In the genomic region with DNA sequence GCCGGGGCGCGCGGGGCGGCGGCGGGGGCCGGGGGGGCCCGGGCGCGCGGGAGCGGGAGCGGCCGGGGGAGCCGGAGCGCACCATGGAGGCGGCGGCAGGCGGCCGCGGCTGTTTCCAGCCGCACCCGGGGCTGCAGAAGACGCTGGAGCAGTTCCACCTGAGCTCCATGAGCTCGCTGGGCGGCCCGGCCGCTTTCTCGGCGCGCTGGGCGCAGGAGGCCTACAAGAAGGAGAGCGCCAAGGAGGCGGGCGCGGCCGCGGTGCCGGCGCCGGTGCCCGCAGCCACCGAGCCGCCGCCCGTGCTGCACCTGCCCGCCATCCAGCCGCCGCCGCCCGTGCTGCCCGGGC, we compare ENCODE assay signal across 1 cellular context.
TF ChIP-seq lines count a peak whose summit lies in the region.

No MANE protein-coding gene starts in this region.

TF ChIP-seq in K562, 482 proteins besides CTCF, POLR2A, EP300 and RAD21 (continued from another document):
- TF ChIP-seq, protein P1, sequence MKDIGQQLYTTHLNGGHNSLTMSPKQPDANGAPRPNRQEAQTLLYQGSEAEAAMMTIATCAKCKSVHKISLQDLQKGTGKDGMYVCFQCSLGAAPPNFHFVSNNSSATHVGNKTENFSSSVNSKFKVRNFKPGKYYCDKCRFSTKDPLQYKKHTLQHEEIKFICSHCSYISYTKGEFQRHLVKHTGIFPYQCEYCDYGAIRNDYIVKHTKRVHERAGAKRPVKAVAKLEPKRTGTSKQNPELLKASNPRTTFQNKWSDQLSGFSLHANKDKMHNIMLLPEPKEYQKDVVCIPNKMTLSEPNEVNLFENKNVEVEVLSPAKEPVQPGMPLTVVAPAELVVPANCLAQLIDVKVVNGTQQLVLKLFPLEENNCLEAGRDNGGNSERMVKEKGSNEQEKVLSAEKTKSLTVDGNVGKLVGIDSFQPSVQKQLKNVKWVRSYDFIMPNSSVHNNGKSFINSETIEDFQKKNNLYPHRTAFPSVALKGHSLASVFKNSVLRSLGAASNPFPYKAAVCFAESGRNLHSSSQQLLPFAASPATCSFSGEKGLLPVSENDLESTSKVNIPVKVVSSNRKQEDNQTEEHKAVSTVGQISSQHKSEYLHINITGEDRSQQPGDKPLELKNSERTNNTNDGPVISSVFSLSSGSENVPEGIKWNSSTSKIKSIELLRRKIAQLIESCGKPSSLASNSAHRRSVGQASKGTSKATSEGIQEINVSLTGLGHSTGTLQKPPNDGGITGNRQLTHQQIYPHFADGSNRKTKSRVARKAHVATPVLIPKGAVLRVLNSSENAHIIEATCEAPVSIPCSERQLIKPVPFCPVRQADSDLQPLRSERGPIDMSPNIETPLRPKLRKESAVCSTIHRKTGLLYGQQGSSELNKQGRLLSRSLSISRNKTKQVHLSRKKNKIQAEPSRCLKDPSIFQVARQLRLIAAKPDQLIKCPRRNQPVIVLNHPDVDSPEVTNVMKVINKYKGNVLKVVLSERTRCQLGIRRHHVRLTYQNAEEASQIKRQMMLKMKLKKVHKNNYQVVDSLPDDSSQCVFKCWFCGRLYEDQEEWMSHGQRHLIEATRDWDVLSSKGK (CRISPR knock-in tag; IDR thresholded peaks at IDR 0.05) = no peak
- TF ChIP-seq, protein P2, sequence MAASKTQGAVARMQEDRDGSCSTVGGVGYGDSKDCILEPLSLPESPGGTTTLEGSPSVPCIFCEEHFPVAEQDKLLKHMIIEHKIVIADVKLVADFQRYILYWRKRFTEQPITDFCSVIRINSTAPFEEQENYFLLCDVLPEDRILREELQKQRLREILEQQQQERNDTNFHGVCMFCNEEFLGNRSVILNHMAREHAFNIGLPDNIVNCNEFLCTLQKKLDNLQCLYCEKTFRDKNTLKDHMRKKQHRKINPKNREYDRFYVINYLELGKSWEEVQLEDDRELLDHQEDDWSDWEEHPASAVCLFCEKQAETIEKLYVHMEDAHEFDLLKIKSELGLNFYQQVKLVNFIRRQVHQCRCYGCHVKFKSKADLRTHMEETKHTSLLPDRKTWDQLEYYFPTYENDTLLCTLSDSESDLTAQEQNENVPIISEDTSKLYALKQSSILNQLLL (CRISPR knock-in tag; IDR thresholded peaks at IDR 0.05; ENCODE audit: borderline replicate concordance) = no peak
- 0 out of 2 replicates have a peak, but pooled peaks have one; percentile 4 for TF ChIP-seq ZBTB7A (IDR thresholded peaks at IDR 0.05; ENCODE audit: borderline replicate concordance, control insufficient read depth, low read depth, low read length)
- no peak for TF ChIP-seq CBFA2T3 (IDR thresholded peaks at IDR 0.05)
- TF ChIP-seq HMG20B (CRISPR knock-in tag; IDR thresholded peaks at IDR 0.05) = no peak
- TF ChIP-seq, protein P3, sequence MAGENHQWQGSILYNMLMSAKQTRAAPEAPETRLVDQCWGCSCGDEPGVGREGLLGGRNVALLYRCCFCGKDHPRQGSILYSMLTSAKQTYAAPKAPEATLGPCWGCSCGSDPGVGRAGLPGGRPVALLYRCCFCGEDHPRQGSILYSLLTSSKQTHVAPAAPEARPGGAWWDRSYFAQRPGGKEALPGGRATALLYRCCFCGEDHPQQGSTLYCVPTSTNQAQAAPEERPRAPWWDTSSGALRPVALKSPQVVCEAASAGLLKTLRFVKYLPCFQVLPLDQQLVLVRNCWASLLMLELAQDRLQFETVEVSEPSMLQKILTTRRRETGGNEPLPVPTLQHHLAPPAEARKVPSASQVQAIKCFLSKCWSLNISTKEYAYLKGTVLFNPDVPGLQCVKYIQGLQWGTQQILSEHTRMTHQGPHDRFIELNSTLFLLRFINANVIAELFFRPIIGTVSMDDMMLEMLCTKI (IDR thresholded peaks at IDR 0.05; ENCODE audit: partially characterized antibody) = no peak
- 0 out of 2 replicates have a peak, but pooled peaks have one; percentile 58 for TF ChIP-seq POLR2G (IDR thresholded peaks at IDR 0.05; ENCODE audit: low read depth, low read length)
- no peak; the same call in 1 of the 2 replicates for TF ChIP-seq ERF (CRISPR knock-in tag; IDR thresholded peaks at IDR 0.05)
- no peak for TF ChIP-seq ZNF165 (CRISPR knock-in tag; IDR thresholded peaks at IDR 0.05; ENCODE audit: borderline replicate concordance)
- TF ChIP-seq ZNF445 (CRISPR knock-in tag; IDR thresholded peaks at IDR 0.05; ENCODE audit: low read depth) = no peak
- 0 out of 2 replicates have a peak, but pooled peaks have one; percentile 37 for TF ChIP-seq ZFPM2 (CRISPR knock-in tag; IDR thresholded peaks at IDR 0.05)
- peak; percentile 45 for TF ChIP-seq CCNT2 (IDR thresholded peaks at IDR 0.05; ENCODE audit: borderline replicate concordance, extremely low read depth, insufficient read length, low read depth, low read length)
- 0 out of 2 replicates have a peak, but pooled peaks have one; percentile 7 for TF ChIP-seq PHF8 (IDR thresholded peaks at IDR 0.05; ENCODE audit: borderline replicate concordance, low read length)
- TF ChIP-seq GATAD2B (IDR thresholded peaks at IDR 0.05; ENCODE audit: borderline replicate concordance) = no peak; the same call in 1 of the 2 replicates
- TF ChIP-seq GABPB1 (CRISPR knock-in tag; IDR thresholded peaks at IDR 0.05) = no peak
